ENCODE assay signal across 24 cellular contexts in genomic region chr3:45465192-45465591, GRCh38.
A peak's percentile ranks its signal among the peaks of the same experiment; 100 is the strongest.
DNase-seq lines count a peak whose midpoint lies in the region; ATAC-seq and TF ChIP-seq lines count a peak whose summit lies in the region.
"Had no signal": no experiment of that assay in that cellular context is flagged by ENCODE, and none has a peak within 500 bp of the region (broad histone marks: within the 10 kb centered on the region; RNA-seq: fewer than 3 reads in every experiment).

No MANE protein-coding gene starts in this region.

- CTCF ChIA-PET in T-cell (lab: Charles Lee) = no interaction called here
- CTCF ChIA-PET in PC-3 (lab: Charles Lee) = no interaction called here

- H3K36me3 ChIP-seq in neural progenitor cell (peaks cover 9% of the 10 kb centered on the region), PC-3 (ENCODE audit: low read depth, low read length) (peaks cover 7% of the 10 kb centered on the region; the same call in 1 of the 2 replicates)

- intact Hi-C loops in activated T-helper 2 cell treated with anti-CD3 and anti-CD28 coated beads, Interferon-gamma antibody, Interleukin-2, Interleukin-4, amounts not matched to agents 10 μg/mL and 5 μg/mL and 100 μg/mL, durations not matched to agents 14 hours and 24 hours and 36 hours (cut with micrococcal nuclease) = no loop called here
- intact Hi-C loops in PC-3 (cut with micrococcal nuclease) = no loop called here

- peaks cover 23% of the 10 kb centered on the region for H3K36me3 Mint-ChIP-seq in neural progenitor cell
- H3K36me3 Mint-ChIP-seq in activated T-helper 2 cell treated with anti-CD3 and anti-CD28 coated beads, Interferon-gamma antibody, Interleukin-2, Interleukin-4, amounts not matched to agents 10 μg/mL and 5 μg/mL and 100 μg/mL, durations not matched to agents 14 hours and 24 hours and 36 hours (ENCODE audit: low read depth) = peaks cover 26% of the 10 kb centered on the region
- H3K36me3 Mint-ChIP-seq in T-cell = peaks cover 43% of the 10 kb centered on the region

- peaks cover 5% of the 10 kb centered on the region for H3K27me3 Mint-ChIP-seq in neural progenitor cell (ENCODE audit: insufficient read depth, low read depth)
- H3K27me3 Mint-ChIP-seq in activated T-helper 2 cell treated with anti-CD3 and anti-CD28 coated beads, Interferon-gamma antibody, Interleukin-2, Interleukin-4, amounts not matched to agents 10 μg/mL and 5 μg/mL and 100 μg/mL, durations not matched to agents 14 hours and 24 hours and 36 hours (ENCODE audit: low read depth) = no peaks in the 10 kb centered on the region
- no peaks in the 10 kb centered on the region for H3K27me3 Mint-ChIP-seq in T-cell
- H3K27me3 Mint-ChIP-seq: activated B cell treated with CpG ODN at 0.5 μM for 24 hours, B cell had no signal

- H2AFZ ChIP-seq in neural progenitor cell (replicated peaks) (no peak overlapping the region), PC-3 (ENCODE audit: low read length) (no peak overlapping the region)

- no peaks in the 10 kb centered on the region for H3K9me2 ChIP-seq in PC-3 (replicated peaks; ENCODE audit: low read length)

- H3K9me3 Mint-ChIP-seq in neural progenitor cell (peaks cover 6% of the 10 kb centered on the region), T-cell (peaks cover 3% of the 10 kb centered on the region in 3 donors)
- peaks cover 13% of the 10 kb centered on the region for H3K9me3 Mint-ChIP-seq in activated T-helper 2 cell treated with anti-CD3 and anti-CD28 coated beads, Interferon-gamma antibody, Interleukin-2, Interleukin-4, amounts not matched to agents 10 μg/mL and 5 μg/mL and 100 μg/mL, durations not matched to agents 14 hours and 24 hours and 36 hours

- H3K4me3 ChIP-seq in HL-60 (replicated peaks; ENCODE audit: insufficient read depth, low read length) (no peak overlapping the region), neural progenitor cell (no peak overlapping the region), PC-3 (ENCODE audit: low read length) (no peak overlapping the region)
- H3K4me3 ChIP-seq: heart left ventricle, MG63, thyroid gland had no signal

- POLR2A ChIA-PET in T-cell (lab: Charles Lee) (no interaction called here), PC-3 (lab: Charles Lee; ENCODE audit: unreplicated experiment) (no interaction called here)

- H3K4me1 ChIP-seq in neural progenitor cell (peaks cover 25% of the 10 kb centered on the region), PC-3 (ENCODE audit: insufficient read depth, low read length) (no peaks in the 10 kb centered on the region)
- H3K4me1 ChIP-seq: thyroid gland had no signal

- DNase-seq in HL-60 (ENCODE audit: low read depth in 1 of 2, low spot score in 1 of 2) = no peak
- DNase-seq in neural progenitor cell (ENCODE audit: low spot score) = no peak
- DNase-seq in activated T-helper 2 cell treated with anti-CD3 and anti-CD28 coated beads, Interferon-gamma antibody, Interleukin-2, Interleukin-4, amounts not matched to agents 10 μg/mL and 5 μg/mL and 100 μg/mL, durations not matched to agents 14 hours and 24 hours and 36 hours (ENCODE audit: low spot score) = no peak
- no peak for DNase-seq in T-cell
- no peak for DNase-seq in SKM-1 (lab: John Stamatoyannopoulos, UW; ENCODE audit: unreplicated experiment)
- DNase-seq in PC-3 = no peak
- DNase-seq: activated B cell treated with CpG ODN at 0.5 μM for 24 hours; activated CD8-positive, alpha-beta memory T cell treated with anti-CD3 and anti-CD28 coated beads, Interleukin-2, amount 50 U/mL, for 48 hours; COR-L47; DMS53; effector memory CD4-positive, alpha-beta T cell; erythroblast; MG63; NCI-H1105 treated with DMSO at 0.1 percent for 48 hours; NCI-H1930; NCI-H526; NK-92 treated with Interleukin-12 subunit alpha and Interleukin-12 subunit beta, amount 100 ng/mL, for 24 hours; SHP77; stimulated activated naive CD8-positive, alpha-beta T cell treated with anti-CD3 and anti-CD28 coated beads, Interleukin-15, Interleukin-2, amounts not matched to agents 100 U/mL and 50 U/mL, for 24 hours had no signal

- H3K79me2 ChIP-seq in neural progenitor cell (ENCODE audit: low read depth) (no peaks in the 10 kb centered on the region), PC-3 (ENCODE audit: low read length) (no peaks in the 10 kb centered on the region)

- ATAC-seq in T-cell (replicated peaks in 1 of 4) (no peak), PC-3 (no peak)
- ATAC-seq: stimulated activated naive CD8-positive, alpha-beta T cell treated with anti-CD3 and anti-CD28 coated beads, Interleukin-15, Interleukin-2, amounts not matched to agents 100 U/mL and 50 U/mL, for 24 hours had no signal

- TF ChIP-seq CTCF in C4-2B (conservative IDR thresholded peaks at IDR 0.05) (no peak), HL-60 (IDR thresholded peaks at IDR 0.05; ENCODE audit: insufficient read depth, low read length) (no peak), neural progenitor cell (IDR thresholded peaks at IDR 0.05) (no peak), PC-3 (conservative IDR thresholded peaks at IDR 0.05; ENCODE audit: low read depth, low read length) (no peak)

- BruUV-seq in PC-3 (replicated peaks; lab: Mats Ljungman, UMichigan) = no TSS peak

- H3K4me1 Mint-ChIP-seq in neural progenitor cell (peaks cover 42% of the 10 kb centered on the region), T-cell (peaks cover 27 to 46% (median 30%) of the 10 kb centered on the region in 3 donors)
- H3K4me1 Mint-ChIP-seq in activated T-helper 2 cell treated with anti-CD3 and anti-CD28 coated beads, Interferon-gamma antibody, Interleukin-2, Interleukin-4, amounts not matched to agents 10 μg/mL and 5 μg/mL and 100 μg/mL, durations not matched to agents 14 hours and 24 hours and 36 hours (ENCODE audit: low read depth) = peaks cover 27% of the 10 kb centered on the region

- H3K9me3 ChIP-seq in neural progenitor cell (ENCODE audit: low read depth) (no peaks in the 10 kb centered on the region), PC-3 (ENCODE audit: low read length) (no peaks in the 10 kb centered on the region)
- H3K9me3 ChIP-seq: MG63, thyroid gland had no signal

- H4K20me1 ChIP-seq in neural progenitor cell (ENCODE audit: low read depth) = no peaks in the 10 kb centered on the region
- H4K20me1 ChIP-seq in PC-3 (ENCODE audit: low read length) = no peaks in the 10 kb centered on the region

- H3K27ac Mint-ChIP-seq in neural progenitor cell (peak overlapping the region; percentile 30), T-cell (no peak overlapping the region)
- H3K27ac Mint-ChIP-seq in activated T-helper 2 cell treated with anti-CD3 and anti-CD28 coated beads, Interferon-gamma antibody, Interleukin-2, Interleukin-4, amounts not matched to agents 10 μg/mL and 5 μg/mL and 100 μg/mL, durations not matched to agents 14 hours and 24 hours and 36 hours = no peak overlapping the region
- H3K27ac Mint-ChIP-seq: activated B cell treated with CpG ODN at 0.5 μM for 24 hours, B cell had no signal

- H3K27ac ChIP-seq in C4-2B = peak overlapping the region; percentile 67
- peak overlapping the region; percentile 20; the same call in 1 of the 2 replicates for H3K27ac ChIP-seq in HL-60 (replicated peaks)
- H3K27ac ChIP-seq in cingulate gyrus (ENCODE audit: low read depth, low read length) = peak overlapping the region; percentile 63
- H3K27ac ChIP-seq in neural progenitor cell = peak overlapping the region; percentile 65
- H3K27ac ChIP-seq in PC-3 (ENCODE audit: low read length) = no peak overlapping the region
- H3K27ac ChIP-seq: thyroid gland had no signal

- H3K27me3 ChIP-seq in HL-60 (ENCODE audit: insufficient read depth, poor library complexity, severe bottlenecking) (no peaks in the 10 kb centered on the region), neural progenitor cell (no peaks in the 10 kb centered on the region), PC-3 (ENCODE audit: low read length) (no peaks in the 10 kb centered on the region)
- H3K27me3 ChIP-seq: heart left ventricle, MG63, thyroid gland had no signal

- H3K4me3 Mint-ChIP-seq in neural progenitor cell = peak overlapping the region; percentile 38
- H3K4me3 Mint-ChIP-seq in activated T-helper 2 cell treated with anti-CD3 and anti-CD28 coated beads, Interferon-gamma antibody, Interleukin-2, Interleukin-4, amounts not matched to agents 10 μg/mL and 5 μg/mL and 100 μg/mL, durations not matched to agents 14 hours and 24 hours and 36 hours (ENCODE audit: low read depth) = no peak overlapping the region
- H3K4me3 Mint-ChIP-seq in T-cell = peak overlapping the region in 1 of 3 donors; percentile 2
- H3K4me3 Mint-ChIP-seq: activated B cell treated with CpG ODN at 0.5 μM for 24 hours, B cell had no signal

- H3K9ac ChIP-seq in neural progenitor cell = no peak overlapping the region
- H3K9ac ChIP-seq in PC-3 (ENCODE audit: low read length) = no peak overlapping the region

- H3K4me2 ChIP-seq in neural progenitor cell (peak overlapping the region; percentile 59), PC-3 (ENCODE audit: low read length) (no peak overlapping the region)

- H3F3A ChIP-seq in neural progenitor cell (ENCODE audit: low read depth) (peaks cover 25% of the 10 kb centered on the region), PC-3 (ENCODE audit: low read length, unreplicated experiment) (no peaks in the 10 kb centered on the region)
